19 cellular contexts compared by ENCODE assay signal in genomic region chr13:71605744-71606143, GRCh38.
DNase-seq lines count a peak whose midpoint lies in the region; ATAC-seq, FAIRE-seq and TF ChIP-seq lines count a peak whose summit lies in the region.
"Had no signal": no experiment of that assay in that cellular context is flagged by ENCODE, and none has a peak within 500 bp of the region (broad histone marks: within the 10 kb centered on the region; RNA-seq: fewer than 3 reads in every experiment).

No MANE protein-coding gene starts in this region.

- CTCF ChIA-PET in endothelial cell of umbilical vein (lab: Charles Lee), result no interaction called here

- no peak for ATAC-seq in upper lobe of left lung (ENCODE audit: low FRiP score in 2 of 2)
- no peak for ATAC-seq in HG03378 (IDR thresholded peaks at IDR 0.05; ENCODE audit: unreplicated experiment)

- intact Hi-C loops in endothelial cell of umbilical vein (cut with micrococcal nuclease), result no loop called here

- no peak for FAIRE-seq in endothelial cell of umbilical vein (lab: Jason Lieb, UNC)
- FAIRE-seq: H1 had no signal

- no peaks in the 10 kb centered on the region for H3K79me2 ChIP-seq in endothelial cell of umbilical vein (ENCODE audit: control insufficient read depth, insufficient read depth, low read length)

- H3K4me2 ChIP-seq in endothelial cell of umbilical vein (ENCODE audit: insufficient read depth, low read length), result no peak overlapping the region
- H3K4me2 ChIP-seq: PC-9 had no signal

- peak; percentile 13 for DNase-seq in DMS153 (lab: John Stamatoyannopoulos, UW)
- no peak for DNase-seq in DMS153 treated with DMSO at 0.1 percent for 48 hours (lab: John Stamatoyannopoulos, UW; ENCODE audit: unreplicated experiment)
- peak; percentile 35 for DNase-seq in ELR (ENCODE audit: low read depth)
- peak; percentile 75 for DNase-seq in NCI-H748 (lab: John Stamatoyannopoulos, UW; ENCODE audit: unreplicated experiment)
- peak; percentile 6 for DNase-seq in endothelial cell of umbilical vein (ENCODE audit: low read depth, low spot score)
- no peak for DNase-seq in upper lobe of left lung
- DNase-seq in kidney glomerular epithelial cell (lab: John Stamatoyannopoulos, UW), result no peak
- DNase-seq: 8988T; BE2C; Calu3; CD4-positive, alpha-beta memory T cell; HFFc6; MG63; NCI-H2029 treated with DMSO at 0.1 percent for 48 hours; NCI-H774; PC-9; SW 1271 had no signal

- H3K4me3 ChIP-seq in endothelial cell of umbilical vein (replicated peaks in 1 of 3; ENCODE audit: insufficient read depth in 1 of 3, low read depth in 1 of 3, low read length in 3 of 3), result no peak overlapping the region
- H3K4me3 ChIP-seq in upper lobe of left lung, result no peak overlapping the region
- H3K4me3 ChIP-seq: MG63, PC-9 had no signal

- dilution Hi-C loops in endothelial cell of umbilical vein (cut with MboI; ENCODE audit: extremely low pct_ligation_motif_present, low sequenced_read_pairs), result no loop called here

- 89 to 93% methylated on average over 2 of the region's 2 CpGs for WGBS in upper lobe of left lung, 2 donors

- TF ChIP-seq CTCF in endothelial cell of umbilical vein (IDR thresholded peaks at IDR 0.05; ENCODE audit: extremely low read depth in 1 of 2, insufficient read depth in 1 of 2, low read depth in 1 of 2, low read length in 2 of 2) (no peak), upper lobe of left lung (IDR thresholded peaks at IDR 0.05) (no peak)

- H3K27ac ChIP-seq in endothelial cell of umbilical vein (ENCODE audit: insufficient read depth, low read depth, low read length) (no peak overlapping the region), upper lobe of left lung (no peak overlapping the region)
- H3K27ac ChIP-seq: PC-9 had no signal

- TF ChIP-seq EP300 in upper lobe of left lung (IDR thresholded peaks at IDR 0.05), result no peak

- H3K9me3 ChIP-seq in endothelial cell of umbilical vein (replicated peaks; ENCODE audit: control insufficient read depth, insufficient read depth, low read length) (no peaks in the 10 kb centered on the region), upper lobe of left lung (no peaks in the 10 kb centered on the region)
- H3K9me3 ChIP-seq: BE2C, MG63 had no signal

- POLR2A ChIA-PET in endothelial cell of umbilical vein (lab: Charles Lee), result no interaction called here

- H3K4me1 ChIP-seq in endothelial cell of umbilical vein (ENCODE audit: control insufficient read depth, extremely low read depth, insufficient read depth, low read length), result no peaks in the 10 kb centered on the region
- no peaks in the 10 kb centered on the region for H3K4me1 ChIP-seq in upper lobe of left lung

- no peaks in the 10 kb centered on the region for H3K9me1 ChIP-seq in endothelial cell of umbilical vein (replicated peaks; ENCODE audit: control insufficient read depth, extremely low read depth, insufficient read depth, low read length)

- no peaks in the 10 kb centered on the region for H3K36me3 ChIP-seq in endothelial cell of umbilical vein (ENCODE audit: control insufficient read depth in 2 of 2, extremely low read depth in 1 of 2, insufficient read depth in 2 of 2, low read length in 2 of 2)
- H3K36me3 ChIP-seq in upper lobe of left lung, result no peaks in the 10 kb centered on the region
- H3K36me3 ChIP-seq: BE2C, MG63 had no signal

- H3K9ac ChIP-seq in endothelial cell of umbilical vein (replicated peaks; ENCODE audit: extremely low read depth, insufficient read depth, low read length), result no peak overlapping the region

- BruUV-seq in endothelial cell of umbilical vein (replicated peaks; lab: Mats Ljungman, UMichigan), result no TSS peak

- TF ChIP-seq POLR2A in endothelial cell of umbilical vein (IDR thresholded peaks at IDR 0.05; ENCODE audit: low read depth, low read length) (no peak), upper lobe of left lung (IDR thresholded peaks at IDR 0.05) (no peak)

- H4K20me1 ChIP-seq in endothelial cell of umbilical vein (replicated peaks; ENCODE audit: control insufficient read depth, extremely low read depth, insufficient read depth, low read length), result no peaks in the 10 kb centered on the region

- no peaks in the 10 kb centered on the region for H3K27me3 ChIP-seq in endothelial cell of umbilical vein (ENCODE audit: control insufficient read depth in 2 of 2, insufficient read depth in 2 of 2, low read length in 2 of 2)
- no peaks in the 10 kb centered on the region for H3K27me3 ChIP-seq in upper lobe of left lung
- H3K27me3 ChIP-seq: BE2C, MG63 had no signal

- H2AFZ ChIP-seq in endothelial cell of umbilical vein (ENCODE audit: low read depth, low read length), result no peak overlapping the region
- H2AFZ ChIP-seq: PC-9 had no signal

TF ChIP-seq in endothelial cell of umbilical vein, 7 proteins besides CTCF, POLR2A, EP300 and RAD21:
- TF ChIP-seq MYC (IDR thresholded peaks at IDR 0.05; ENCODE audit: low read depth, low read length) (no peak), JUN (IDR thresholded peaks at IDR 0.05; ENCODE audit: borderline replicate concordance, insufficient read depth, insufficient read length, low read depth) (no peak), FOS (IDR thresholded peaks at IDR 0.05; ENCODE audit: borderline replicate concordance, insufficient read depth, low read length) (no peak), GATA2 (IDR thresholded peaks at IDR 0.05; ENCODE audit: insufficient read depth, insufficient read length, low read depth, low read length) (no peak), POLR2AphosphoS5 (IDR thresholded peaks at IDR 0.05; ENCODE audit: insufficient read depth, low read depth, low read length) (no peak), MAX (IDR thresholded peaks at IDR 0.05; ENCODE audit: insufficient read depth, insufficient read length) (no peak), EZH2 (IDR thresholded peaks at IDR 0.05; ENCODE audit: borderline replicate concordance, low read depth, low read length, severe bottlenecking) (no peak)

Comparison
In these comparisons a context has a peak if more than half of its experiments do, and no peak if none do; other contexts are left out.
1. DNase-seq: peak in DMS153 (single experiment), ELR (single experiment), NCI-H748 (single experiment) and endothelial cell of umbilical vein (single experiment); none in DMS153 treated with DMSO at 0.1 percent for 48 hours (single experiment), upper lobe of left lung (0 of 2) and kidney glomerular epithelial cell (single experiment).